In the genomic region with DNA sequence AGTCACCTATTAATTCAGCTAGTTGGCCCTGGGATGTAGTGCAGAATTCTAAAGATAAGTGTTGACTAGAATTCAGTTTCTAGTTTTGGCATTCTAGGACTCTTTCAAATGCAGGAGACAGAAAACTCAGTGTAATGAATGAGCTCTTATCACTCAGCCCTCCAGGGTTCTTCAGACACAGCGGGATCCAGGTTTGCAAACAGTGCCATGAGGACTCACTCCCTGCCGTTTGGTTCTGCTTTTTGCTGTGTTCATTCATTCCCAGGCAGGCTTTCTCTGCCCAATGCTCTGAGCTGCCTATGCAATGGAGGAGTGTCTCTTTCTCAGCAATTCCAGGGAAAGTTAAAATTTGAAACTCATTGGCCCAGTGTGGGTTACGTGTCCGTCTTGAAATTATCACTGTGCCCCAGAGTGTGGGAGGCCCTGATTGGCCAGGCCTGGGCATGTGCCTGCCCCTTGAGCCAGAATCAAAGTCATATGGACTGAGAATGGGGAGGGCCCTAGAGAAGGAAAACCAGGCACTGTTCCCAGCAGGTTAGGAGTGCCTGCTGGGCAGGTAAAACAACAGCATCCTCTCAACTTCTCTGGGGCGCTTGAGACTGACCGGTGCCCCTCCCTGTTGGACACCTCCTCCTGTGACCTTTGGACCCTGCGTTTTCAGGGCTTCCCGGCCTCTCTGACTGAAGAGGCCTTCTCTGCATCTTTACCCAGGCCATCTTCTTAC, we compare ENCODE assay signal across 13 cellular contexts. TPM values are rescaled to one million over a fixed set of nuclear protein-coding genes. Genes with fewer than 3 reads are reported as not detected.
DNase-seq lines count a peak whose midpoint lies in the region; TF ChIP-seq lines count a peak whose summit lies in the region.
"Had no signal": no experiment of that assay in that cellular context is flagged by ENCODE, and none has a peak within 500 bp of the region (broad histone marks: within the 10 kb centered on the region; RNA-seq: fewer than 3 reads in every experiment).

No MANE protein-coding gene starts in this region.

- H3K27ac Mint-ChIP-seq in progenitor cell of endocrine pancreas: peak overlapping the region; percentile 76
- H3K27ac Mint-ChIP-seq: activated CD4-positive, alpha-beta memory T cell treated with anti-CD3 and anti-CD28 coated beads for 36 hours; naive thymus-derived CD4-positive, alpha-beta T cell; T-helper 17 cell had no signal

- peaks cover 49% of the 10 kb centered on the region for H3K79me2 ChIP-seq in hepatocyte

- peak overlapping the region; percentile 68 for H3K27ac ChIP-seq in hepatocyte
- no peak overlapping the region for H3K27ac ChIP-seq in SJCRH30

- H3K36me3 Mint-ChIP-seq in progenitor cell of endocrine pancreas (ENCODE audit: insufficient read depth): no peaks in the 10 kb centered on the region
- H3K36me3 Mint-ChIP-seq: activated CD4-positive, alpha-beta memory T cell treated with anti-CD3 and anti-CD28 coated beads for 36 hours; CD4-positive, CD25-positive, alpha-beta regulatory T cell; naive thymus-derived CD4-positive, alpha-beta T cell had no signal

- no peaks in the 10 kb centered on the region for H3K27me3 Mint-ChIP-seq in progenitor cell of endocrine pancreas
- H3K27me3 Mint-ChIP-seq: activated CD4-positive, alpha-beta memory T cell treated with anti-CD3 and anti-CD28 coated beads for 36 hours had no signal

- H3K9me3 Mint-ChIP-seq in progenitor cell of endocrine pancreas (ENCODE audit: low read depth): no peaks in the 10 kb centered on the region
- H3K9me3 Mint-ChIP-seq: activated CD4-positive, alpha-beta memory T cell treated with anti-CD3 and anti-CD28 coated beads for 36 hours; naive thymus-derived CD4-positive, alpha-beta T cell had no signal

- peak overlapping the region; percentile 2 for H3K4me3 Mint-ChIP-seq in progenitor cell of endocrine pancreas (ENCODE audit: low read depth)
- H3K4me3 Mint-ChIP-seq: activated CD4-positive, alpha-beta memory T cell treated with anti-CD3 and anti-CD28 coated beads for 36 hours; CD4-positive, CD25-positive, alpha-beta regulatory T cell; naive thymus-derived CD4-positive, alpha-beta T cell; T-helper 17 cell had no signal

- no peaks in the 10 kb centered on the region for H3K36me3 ChIP-seq in H7 (replicated peaks; ENCODE audit: control insufficient read depth, insufficient read depth, low read length)
- no peaks in the 10 kb centered on the region for H3K36me3 ChIP-seq in hepatocyte (replicated peaks; ENCODE audit: insufficient read depth, low read depth)
- H3K36me3 ChIP-seq in SJCRH30: no peaks in the 10 kb centered on the region

- WGBS in hepatocyte (ENCODE audit: low lambda C conversion rate, missing lambda C conversion rate): 35% methylated on average over 8 of the region's 8 CpGs

- H3K27me3 ChIP-seq in H7 (ENCODE audit: control insufficient read depth, insufficient read depth, low read length) (no peaks in the 10 kb centered on the region), hepatocyte (no peaks in the 10 kb centered on the region), SJCRH30 (no peaks in the 10 kb centered on the region)

- DNase-seq in H7 (peak; percentile 74), NCI-H510A (lab: John Stamatoyannopoulos, UW) (peak; percentile 76), hepatocyte (ENCODE audit: low spot score) (peak; percentile 74), progenitor cell of endocrine pancreas (ENCODE audit: low spot score, unreplicated experiment) (no peak), SJCRH30 (no peak), NCI-H446 treated with DMSO at 0.1 percent for 48 hours (lab: John Stamatoyannopoulos, UW) (no peak)
- DNase-seq in stimulated activated naive CD4-positive, alpha-beta T cell treated with Interleukin-2 at 50 U/mL for 16 hours (lab: John Stamatoyannopoulos, UW): no peak
- DNase-seq: activated CD4-positive, alpha-beta memory T cell treated with anti-CD3 and anti-CD28 coated beads for 36 hours; activated naive CD4-positive, alpha-beta T cell; CD4-positive, CD25-positive, alpha-beta regulatory T cell; naive thymus-derived CD4-positive, alpha-beta T cell; NCI-H2171; T-helper 17 cell had no signal

- H3K9me3 ChIP-seq in hepatocyte (ENCODE audit: low read depth) (no peaks in the 10 kb centered on the region), SJCRH30 (replicated peaks) (no peaks in the 10 kb centered on the region)

- H3K4me2 ChIP-seq in hepatocyte: peak overlapping the region; percentile 52

- H2AFZ ChIP-seq in hepatocyte: no peak overlapping the region

- peaks cover 47% of the 10 kb centered on the region for H3K4me1 Mint-ChIP-seq in progenitor cell of endocrine pancreas (ENCODE audit: low read depth)
- H3K4me1 Mint-ChIP-seq: CD4-positive, CD25-positive, alpha-beta regulatory T cell; naive thymus-derived CD4-positive, alpha-beta T cell; T-helper 17 cell had no signal

- TF ChIP-seq CTCF in hepatocyte (IDR thresholded peaks at IDR 0.05; ENCODE audit: poor library complexity) (no peak), progenitor cell of endocrine pancreas (IDR thresholded peaks at IDR 0.05; ENCODE audit: unreplicated experiment) (no peak)

- H4K20me1 ChIP-seq in hepatocyte (ENCODE audit: insufficient read depth, poor library complexity, severe bottlenecking): no peaks in the 10 kb centered on the region

- H3K9me2 ChIP-seq in hepatocyte (replicated peaks; ENCODE audit: insufficient read depth): no peaks in the 10 kb centered on the region

- H3K4me1 ChIP-seq in hepatocyte (ENCODE audit: insufficient read depth) (peaks cover 32% of the 10 kb centered on the region), SJCRH30 (peaks cover 12% of the 10 kb centered on the region)

- H3K4me3 ChIP-seq in H7 (ENCODE audit: insufficient read depth, low read depth, low read length): no peak overlapping the region
- H3K4me3 ChIP-seq in hepatocyte: no peak overlapping the region
- H3K4me3 ChIP-seq in SJCRH30: no peak overlapping the region

RNA-seq across cellular contexts. Expression of gene TMEM51, which starts 43.4 kb away (rescaled TPM):
- 9.8 and 11.9 TPM in 2 replicates for total RNA-seq in H7 (2014; rRNA removed; shearing (Covaris generic))
- 23.7 and 24.0 TPM in 2 replicates for total RNA-seq in hepatocyte
- 23.4 and 25.1 TPM in 2 replicates for polyA plus RNA-seq in hepatocyte
- 14.8 and 14.9 TPM in 2 replicates for total RNA-seq in progenitor cell of endocrine pancreas
- 20.6 and 21.4 TPM in 2 replicates for total RNA-seq in SJCRH30 (2014; rRNA removed; shearing (Covaris generic))
- total RNA-seq: activated CD4-positive, alpha-beta memory T cell treated with anti-CD3 and anti-CD28 coated beads for 36 hours; CD4-positive, CD25-positive, alpha-beta regulatory T cell; T-helper 17 cell had no signal
- polyA plus RNA-seq: CD4-positive, CD25-positive, alpha-beta regulatory T cell; naive thymus-derived CD4-positive, alpha-beta T cell had no signal

RNA-seq across cellular contexts. Expression of gene FHAD1, which starts 50.1 kb away (rescaled TPM):
- 0.52 and 0.83 TPM in 2 replicates for total RNA-seq in H7 (2014; rRNA removed; shearing (Covaris generic))
- 0.13 and 0.24 TPM in 2 replicates for total RNA-seq in hepatocyte
- polyA plus RNA-seq in hepatocyte: 0.16 and 0.68 TPM in 2 replicates
- 5.0 and 5.3 TPM in 2 replicates for total RNA-seq in progenitor cell of endocrine pancreas
- 1.7 and 2.3 TPM in 2 replicates for total RNA-seq in SJCRH30 (2014; rRNA removed; shearing (Covaris generic))
- total RNA-seq: activated CD4-positive, alpha-beta memory T cell treated with anti-CD3 and anti-CD28 coated beads for 36 hours; CD4-positive, CD25-positive, alpha-beta regulatory T cell; T-helper 17 cell had no signal
- polyA plus RNA-seq: CD4-positive, CD25-positive, alpha-beta regulatory T cell; naive thymus-derived CD4-positive, alpha-beta T cell had no signal

Comparison
In these comparisons a context has a peak if more than half of its experiments do, and no peak if none do; other contexts are left out.
1. DNase-seq: peak in H7 (single experiment), NCI-H510A (single experiment) and hepatocyte (single experiment); none in progenitor cell of endocrine pancreas (single experiment), stimulated activated naive CD4-positive, alpha-beta T cell treated with Interleukin-2 at 50 U/mL for 16 hours (single experiment), SJCRH30 (0 of 2) and NCI-H446 treated with DMSO at 0.1 percent for 48 hours (single experiment).